Comparison of ENCODE assay signal across 23 cellular contexts in the genomic region with DNA sequence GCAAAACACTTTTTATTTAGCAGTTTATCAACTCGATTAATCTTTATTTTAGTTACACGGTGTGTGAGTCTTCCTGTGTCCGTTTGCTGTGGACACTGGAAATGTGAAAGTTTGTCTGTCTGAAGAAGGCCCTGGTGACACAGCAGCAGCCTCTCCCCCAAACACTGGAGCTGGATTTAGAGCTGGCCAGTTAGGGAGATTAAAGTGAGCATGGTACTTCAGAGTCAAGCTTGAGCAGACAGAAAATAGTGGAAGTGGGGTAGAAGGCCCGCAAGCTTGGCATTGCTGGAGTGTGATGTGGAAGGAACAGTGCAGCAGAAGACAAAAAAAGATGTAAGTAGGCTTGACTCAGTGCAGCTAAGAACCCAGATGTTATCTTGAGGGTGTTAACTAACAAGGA.
"Had no signal": no experiment of that assay in that cellular context is flagged by ENCODE, and none has a peak within 500 bp of the region (broad histone marks: within the 10 kb centered on the region; RNA-seq: fewer than 3 reads in every experiment).

No MANE protein-coding gene starts in this region.

- H3K36me3 ChIP-seq: gastrocnemius medialis, prostate gland, right atrium auricular region, spleen, suprapubic skin had no signal

- ATAC-seq: esophagus mucosa; gastrocnemius medialis; left lobe of liver; natural killer cell; sciatic nerve; stimulated activated memory B cell treated with anti-CD40 and anti-IgM and Interleukin-4, amounts not matched to agents 10 μg/mL and 1 μg/mL and 100 μg/mL, for 72 hours; stimulated activated naive CD8-positive, alpha-beta T cell treated with anti-CD3 and anti-CD28 coated beads, Interleukin-15, Interleukin-2, amounts not matched to agents 100 U/mL and 50 U/mL, for 24 hours had no signal

- H3K9me3 ChIP-seq: gastrocnemius medialis, prostate gland, right atrium auricular region, suprapubic skin had no signal

- H3K27ac Mint-ChIP-seq: natural killer cell; stimulated activated memory B cell treated with anti-CD40 and anti-IgM and Interleukin-4, amounts not matched to agents 10 μg/mL and 1 μg/mL and 100 μg/mL, for 72 hours; type B pancreatic cell had no signal

- H3K27ac ChIP-seq: epithelial cell of prostate, gastrocnemius medialis, prostate gland, right atrium auricular region, spleen, suprapubic skin had no signal

- H3K27me3 Mint-ChIP-seq: stimulated activated memory B cell treated with anti-CD40 and anti-IgM and Interleukin-4, amounts not matched to agents 10 μg/mL and 1 μg/mL and 100 μg/mL, for 72 hours; type B pancreatic cell had no signal

- H3K4me1 Mint-ChIP-seq: natural killer cell; stimulated activated memory B cell treated with anti-CD40 and anti-IgM and Interleukin-4, amounts not matched to agents 10 μg/mL and 1 μg/mL and 100 μg/mL, for 72 hours had no signal

- DNase-seq: cerebellar nuclear complex; cortex of kidney; foreskin fibroblast; gastrocnemius medialis; head of caudate nucleus; kidney; mesenchymal stem cell; midbrain; natural killer cell; nucleus accumbens; spleen; stimulated activated CD4-positive, alpha-beta T cell treated with anti-CD3 and anti-CD28 coated beads, Interleukin-4, amount 100 ng/mL, for 4 hours; stimulated activated naive CD8-positive, alpha-beta T cell treated with anti-CD3 and anti-CD28 coated beads, Interleukin-15, Interleukin-2, amounts not matched to agents 100 U/mL and 50 U/mL, for 24 hours had no signal

- H3K4me3 Mint-ChIP-seq: natural killer cell; neural crest cell; stimulated activated memory B cell treated with anti-CD40 and anti-IgM and Interleukin-4, amounts not matched to agents 10 μg/mL and 1 μg/mL and 100 μg/mL, for 72 hours; type B pancreatic cell had no signal

- H3K27me3 ChIP-seq: gastrocnemius medialis, right atrium auricular region, spleen, suprapubic skin had no signal

- H3K4me1 ChIP-seq: gastrocnemius medialis, prostate gland, right atrium auricular region, spleen, suprapubic skin had no signal

- H3K4me3 ChIP-seq: gastrocnemius medialis, prostate gland, right atrium auricular region, spleen, suprapubic skin had no signal

- H3K36me3 Mint-ChIP-seq: stimulated activated memory B cell treated with anti-CD40 and anti-IgM and Interleukin-4, amounts not matched to agents 10 μg/mL and 1 μg/mL and 100 μg/mL, for 72 hours had no signal
